ENCODE assay signal across 10 cellular contexts in the genomic region with DNA sequence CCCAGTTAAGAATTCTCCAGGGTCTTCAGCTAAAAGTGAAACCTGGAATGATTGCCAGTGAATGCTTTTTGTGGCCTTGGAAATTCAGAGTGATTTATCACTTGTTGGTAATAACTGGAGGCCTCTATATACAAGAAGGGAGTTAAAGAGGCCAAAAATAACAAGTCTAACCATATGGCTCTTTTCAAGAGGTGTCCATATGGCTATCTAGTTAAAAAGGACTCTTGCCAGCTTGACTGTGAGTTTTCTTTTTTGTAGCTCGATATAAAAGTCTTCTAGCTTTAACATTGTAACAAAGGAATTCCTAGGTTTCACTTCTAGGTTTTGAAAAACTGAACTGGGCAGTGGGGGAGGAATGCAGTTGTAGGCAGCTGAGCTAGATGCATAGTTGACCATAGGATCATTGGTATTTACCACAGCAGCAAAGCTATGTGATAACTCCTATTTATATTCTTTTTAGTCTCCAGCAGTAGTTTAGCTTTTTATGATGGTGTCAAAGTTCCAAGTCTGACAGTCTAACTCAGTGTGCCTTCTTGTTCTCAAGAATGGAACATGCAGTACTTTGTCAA. TPM values are rescaled to one million over a fixed set of nuclear protein-coding genes. Genes with fewer than 3 reads are reported as not detected.
DNase-seq lines count a peak whose midpoint lies in the region; ATAC-seq, FAIRE-seq and TF ChIP-seq lines count a peak whose summit lies in the region.
"Had no signal": no experiment of that assay in that cellular context is flagged by ENCODE, and none has a peak within 500 bp of the region (broad histone marks: within the 10 kb centered on the region; RNA-seq: fewer than 3 reads in every experiment).

No MANE protein-coding gene starts in this region.

- peak overlapping the region in 1 of 2 donors; percentile 35 for H3K4me3 ChIP-seq in kidney (ENCODE audit: low read length in 2 of 2)

- FAIRE-seq in kidney (lab: Jason Lieb, UNC), result no peak

- no peak for TF ChIP-seq CTCF in kidney (IDR thresholded peaks at IDR 0.05; ENCODE audit: borderline replicate concordance, extremely low read depth, insufficient read depth)
- TF ChIP-seq CTCF in foreskin keratinocyte (conservative IDR thresholded peaks at IDR 0.05), result no peak

- intact Hi-C loops in kidney (cut with DNase I), result no loop called here

- no peak overlapping the region for H3K9ac ChIP-seq in kidney (ENCODE audit: low read length in 2 of 2)

- H3K4me1 ChIP-seq in kidney (ENCODE audit: control insufficient read depth in 1 of 2, insufficient read depth in 1 of 2, low read depth in 1 of 2, low read length in 2 of 2), result peaks cover 15% of the 10 kb centered on the region in 2 donors
- peaks cover 9% of the 10 kb centered on the region for H3K4me1 ChIP-seq in foreskin keratinocyte

- H3K27ac ChIP-seq in kidney (ENCODE audit: low read depth in 2 of 2, low read length in 2 of 2) (peak overlapping the region; percentile 12 to 13), foreskin keratinocyte (no peak overlapping the region)

- H3K9me3 ChIP-seq in kidney (ENCODE audit: control insufficient read depth in 1 of 2, low read length in 2 of 2), result no peaks in the 10 kb centered on the region

- H3K27me3 ChIP-seq in foreskin keratinocyte, result no peaks in the 10 kb centered on the region

- H3K36me3 ChIP-seq in kidney (ENCODE audit: control insufficient read depth in 1 of 2, insufficient read depth in 2 of 2, low read length in 2 of 2), result no peaks in the 10 kb centered on the region

- no peak for ATAC-seq in GM19023 (IDR thresholded peaks at IDR 0.05; ENCODE audit: unreplicated experiment)
- no peak for ATAC-seq in foreskin keratinocyte

- DNase-seq in HS-27A (ENCODE audit: low read depth) (peak; percentile 58), astrocyte of the hippocampus (ENCODE audit: low read depth, low spot score) (peak; percentile 82), kidney (no peak), superior temporal gyrus (ENCODE audit: extremely low spot score) (peak; percentile 73), SK-N-DZ (ENCODE audit: low spot score) (no peak), foreskin keratinocyte (no peak)
- no peak for DNase-seq in effector CD4-positive, alpha-beta T cell
- DNase-seq: activated T-cell treated with anti-CD3 and anti-CD28 coated beads, Interleukin-2, amount 50 U/mL, for 1 hour; NK-92 treated with Interleukin-12 subunit alpha and Interleukin-12 subunit beta, amount 100 ng/mL, for 24 hours had no signal

RNA-seq across cellular contexts. Expression of a gene that starts 44.4 kb away (rescaled TPM):
- total RNA-seq in kidney (8.2 TPM), foreskin keratinocyte (3.9 and 4.0 TPM in 2 replicates)
- polyA plus RNA-seq in kidney (ENCODE audit: insufficient read depth, low read depth, low replicate concordance) (3.9 TPM), foreskin keratinocyte (0.81 and 0.90 TPM in 2 replicates)
- 7.8 and 8.8 TPM in 2 replicates for polyA plus RNA-seq in SK-N-DZ (2014; cell fraction: cytosol; rRNA removed)
- polyA plus RNA-seq in SK-N-DZ (2014; cell fraction: nucleus; rRNA removed), result 7.1 and 10.4 TPM in 2 replicates

Comparison
In these comparisons a context has a peak if more than half of its experiments do, and no peak if none do; other contexts are left out.
1. DNase-seq: peak in HS-27A (single experiment), astrocyte of the hippocampus (single experiment) and superior temporal gyrus (single experiment); none in kidney (single experiment), SK-N-DZ (single experiment), effector CD4-positive, alpha-beta T cell (single experiment) and foreskin keratinocyte (0 of 2).